2 cellular contexts compared by ENCODE assay signal in the genomic region with DNA sequence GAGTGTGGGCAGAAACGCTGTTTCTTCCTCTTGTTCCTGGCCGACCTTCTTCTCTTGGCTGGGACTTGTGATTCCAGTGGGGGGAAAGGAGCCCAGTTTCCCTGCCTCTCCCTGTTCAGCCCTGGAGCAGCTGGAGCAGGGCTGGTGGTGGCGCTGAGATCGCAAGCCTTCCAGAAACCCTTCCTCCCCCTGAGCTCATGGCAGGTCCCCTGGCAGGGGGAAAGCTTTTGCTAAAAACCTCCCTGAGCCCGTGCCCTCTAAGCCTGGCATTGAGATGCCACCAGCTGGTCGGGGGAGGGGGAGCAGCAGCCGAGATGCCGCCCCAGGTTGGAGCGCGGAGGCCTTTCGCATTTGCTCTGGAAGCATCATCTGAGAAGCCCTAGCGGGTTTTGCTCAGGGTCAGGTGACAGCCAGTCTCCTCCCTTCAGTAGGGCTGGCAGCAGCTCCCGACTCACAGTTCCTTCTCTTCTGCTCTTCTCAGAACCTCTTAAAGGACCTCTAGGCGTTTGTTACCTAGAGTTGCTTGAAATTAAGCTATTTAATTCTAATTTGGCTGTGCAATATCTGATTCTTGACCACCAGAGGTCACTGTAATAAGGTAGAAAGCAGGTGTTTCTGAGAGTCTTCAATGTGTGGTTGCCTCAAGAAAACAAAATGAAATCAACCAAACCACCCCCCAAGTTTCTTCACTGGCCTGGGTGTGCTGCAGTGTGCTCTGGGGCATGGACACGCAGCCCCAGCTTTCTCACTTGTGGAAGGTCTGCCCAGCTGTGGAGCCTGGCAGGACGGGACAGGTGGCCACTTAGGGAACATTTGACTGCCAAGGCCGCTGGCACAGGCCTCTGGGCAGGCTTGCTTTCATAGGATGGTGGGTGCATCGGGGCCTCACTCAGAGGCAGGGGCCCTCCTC.
TF ChIP-seq lines count a peak whose summit lies in the region.

No MANE protein-coding gene starts in this region.

TF ChIP-seq in GM12878, 131 proteins besides CTCF, POLR2A, EP300 and RAD21 (continued from another document):
- TF ChIP-seq TCF3 (IDR thresholded peaks at IDR 0.05; ENCODE audit: borderline replicate concordance, insufficient read depth, low read depth, low read length) = no peak
- TF ChIP-seq, protein P1, sequence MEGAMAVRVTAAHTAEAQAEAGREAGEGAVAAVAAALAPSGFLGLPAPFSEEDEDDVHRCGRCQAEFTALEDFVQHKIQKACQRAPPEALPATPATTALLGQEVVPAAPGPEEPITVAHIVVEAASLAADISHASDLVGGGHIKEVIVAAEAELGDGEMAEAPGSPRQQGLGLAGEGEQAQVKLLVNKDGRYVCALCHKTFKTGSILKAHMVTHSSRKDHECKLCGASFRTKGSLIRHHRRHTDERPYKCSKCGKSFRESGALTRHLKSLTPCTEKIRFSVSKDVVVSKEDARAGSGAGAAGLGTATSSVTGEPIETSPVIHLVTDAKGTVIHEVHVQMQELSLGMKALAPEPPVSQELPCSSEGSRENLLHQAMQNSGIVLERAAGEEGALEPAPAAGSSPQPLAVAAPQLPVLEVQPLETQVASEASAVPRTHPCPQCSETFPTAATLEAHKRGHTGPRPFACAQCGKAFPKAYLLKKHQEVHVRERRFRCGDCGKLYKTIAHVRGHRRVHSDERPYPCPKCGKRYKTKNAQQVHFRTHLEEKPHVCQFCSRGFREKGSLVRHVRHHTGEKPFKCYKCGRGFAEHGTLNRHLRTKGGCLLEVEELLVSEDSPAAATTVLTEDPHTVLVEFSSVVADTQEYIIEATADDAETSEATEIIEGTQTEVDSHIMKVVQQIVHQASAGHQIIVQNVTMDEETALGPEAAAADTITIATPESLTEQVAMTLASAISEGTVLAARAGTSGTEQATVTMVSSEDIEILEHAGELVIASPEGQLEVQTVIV (IDR thresholded peaks at IDR 0.05; ENCODE audit: borderline replicate concordance, partially characterized antibody) = no peak

TF ChIP-seq in HepG2, 621 proteins besides CTCF, POLR2A, EP300 and RAD21 (continued from another document):
- TF ChIP-seq, protein P2, sequence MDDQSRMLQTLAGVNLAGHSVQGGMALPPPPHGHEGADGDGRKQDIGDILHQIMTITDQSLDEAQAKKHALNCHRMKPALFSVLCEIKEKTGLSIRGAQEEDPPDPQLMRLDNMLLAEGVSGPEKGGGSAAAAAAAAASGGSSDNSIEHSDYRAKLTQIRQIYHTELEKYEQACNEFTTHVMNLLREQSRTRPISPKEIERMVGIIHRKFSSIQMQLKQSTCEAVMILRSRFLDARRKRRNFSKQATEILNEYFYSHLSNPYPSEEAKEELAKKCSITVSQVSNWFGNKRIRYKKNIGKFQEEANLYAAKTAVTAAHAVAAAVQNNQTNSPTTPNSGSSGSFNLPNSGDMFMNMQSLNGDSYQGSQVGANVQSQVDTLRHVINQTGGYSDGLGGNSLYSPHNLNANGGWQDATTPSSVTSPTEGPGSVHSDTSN (CRISPR knock-in tag; IDR thresholded peaks at IDR 0.05; ENCODE audit: borderline replicate concordance) = no peak
- peak; percentile 49 for TF ChIP-seq STAG1 (CRISPR knock-in tag; IDR thresholded peaks at IDR 0.05)
- TF ChIP-seq ZNF430 (CRISPR knock-in tag; IDR thresholded peaks at IDR 0.05) = no peak
- no peak for TF ChIP-seq ATM (IDR thresholded peaks at IDR 0.05; ENCODE audit: borderline replicate concordance)
- TF ChIP-seq SMC3 (IDR thresholded peaks at IDR 0.05; ENCODE audit: low read length) = peak; percentile 63; the same call in 1 of the 2 replicates
